In genomic region chr14:96053600-96054381, GRCh38 we compare ENCODE assay signal across 9 cellular contexts. TPM values are rescaled to one million over a fixed set of nuclear protein-coding genes. Genes with fewer than 3 reads are reported as not detected.
DNase-seq lines count a peak whose midpoint lies in the region; ATAC-seq and TF ChIP-seq lines count a peak whose summit lies in the region.
"Had no signal": no experiment of that assay in that cellular context is flagged by ENCODE, and none has a peak within 500 bp of the region (broad histone marks: within the 10 kb centered on the region; RNA-seq: fewer than 3 reads in every experiment).

No MANE protein-coding gene starts in this region.

- no peaks in the 10 kb centered on the region for H3K9me3 ChIP-seq in BLaER1

- H3K27ac Mint-ChIP-seq in osteocyte (ENCODE audit: unreplicated experiment), result peak overlapping the region; percentile 91
- H3K27ac Mint-ChIP-seq in CD14-positive monocyte, result no peak overlapping the region

- CTCF ChIA-PET in RWPE1 (lab: Yijun Ruan, JAX), result no interaction called here

- ATAC-seq in HG03196 (IDR thresholded peaks at IDR 0.05; ENCODE audit: unreplicated experiment), result no peak

- intact Hi-C loops in CD14-positive monocyte (cut with micrococcal nuclease), result no loop called here

- H3K36me3 ChIP-seq in BLaER1, result peaks cover 56% of the 10 kb centered on the region

- H3K27me3 ChIP-seq in BLaER1, result no peaks in the 10 kb centered on the region

- no peak for DNase-seq in RWPE1 (ENCODE audit: low spot score)
- peak; percentile 67 for DNase-seq in foreskin melanocyte
- DNase-seq in osteocyte (ENCODE audit: extremely low spot score, unreplicated experiment), result peak; percentile 86
- DNase-seq in central memory CD4-positive, alpha-beta T cell, result no peak
- no peak for DNase-seq in CD14-positive monocyte (ENCODE audit: low spot score)
- DNase-seq in 8988T, result no peak
- DNase-seq: activated CD4-positive, alpha-beta T cell treated with anti-CD3 and anti-CD28 coated beads for 48 hours had no signal

- H4K20me1 ChIP-seq in BLaER1, result peaks cover 88% of the 10 kb centered on the region

- H3K9ac ChIP-seq in BLaER1, result peak overlapping the region; percentile 53

- peak overlapping the region; percentile 71 for H3K4me2 ChIP-seq in BLaER1

- H3K27ac ChIP-seq in BLaER1 (peak overlapping the region; percentile 60), RWPE1 (peak overlapping the region; percentile 19; the same call in 1 of the 2 replicates)

- H3K4me1 ChIP-seq in BLaER1, result peaks cover 63% of the 10 kb centered on the region

- no peaks in the 10 kb centered on the region for H3K9me3 Mint-ChIP-seq in osteocyte (ENCODE audit: unreplicated experiment)
- no peaks in the 10 kb centered on the region for H3K9me3 Mint-ChIP-seq in CD14-positive monocyte

- POLR2A ChIA-PET in RWPE1 (lab: Yijun Ruan, JAX; ENCODE audit: low non-redundant PET), result no interaction called here

- H3K36me3 Mint-ChIP-seq in osteocyte (ENCODE audit: unreplicated experiment) (peaks cover 11% of the 10 kb centered on the region), CD14-positive monocyte (no peaks in the 10 kb centered on the region)

- H3K4me3 Mint-ChIP-seq in osteocyte (ENCODE audit: unreplicated experiment) (no peak overlapping the region), CD14-positive monocyte (no peak overlapping the region)

- H3K27me3 Mint-ChIP-seq in osteocyte (ENCODE audit: unreplicated experiment), result no peaks in the 10 kb centered on the region
- peaks cover 3 to 16% (median 4%) of the 10 kb centered on the region in 3 donors for H3K27me3 Mint-ChIP-seq in CD14-positive monocyte (ENCODE audit: low read depth in 3 of 3)

- no peak overlapping the region for H3K4me3 ChIP-seq in BLaER1

- TF ChIP-seq CTCF in RWPE1 (conservative IDR thresholded peaks at IDR 0.05; ENCODE audit: low read depth), result no peak
- TF ChIP-seq CTCF in osteocyte (IDR thresholded peaks at IDR 0.05), result no peak
- no peak for TF ChIP-seq CTCF in CD14-positive monocyte (IDR thresholded peaks at IDR 0.05)

- H3K4me1 Mint-ChIP-seq in osteocyte (ENCODE audit: unreplicated experiment), result peaks cover 53% of the 10 kb centered on the region
- H3K4me1 Mint-ChIP-seq in CD14-positive monocyte, result no peaks in the 10 kb centered on the region

RNA-seq across cellular contexts. Expression of gene C14orf132, which starts 14.6 kb away (rescaled TPM):
- total RNA-seq in osteocyte, result 84.8 and 86.9 TPM in 2 replicates
- not detected for polyA plus RNA-seq in CD14-positive monocyte

Comparison
In these comparisons a context has a peak if more than half of its experiments do, and no peak if none do; other contexts are left out.
1. DNase-seq: peak in foreskin melanocyte (single experiment) and osteocyte (single experiment); none in RWPE1 (single experiment), central memory CD4-positive, alpha-beta T cell (single experiment), CD14-positive monocyte (single experiment) and 8988T (single experiment).